In the genomic region with DNA sequence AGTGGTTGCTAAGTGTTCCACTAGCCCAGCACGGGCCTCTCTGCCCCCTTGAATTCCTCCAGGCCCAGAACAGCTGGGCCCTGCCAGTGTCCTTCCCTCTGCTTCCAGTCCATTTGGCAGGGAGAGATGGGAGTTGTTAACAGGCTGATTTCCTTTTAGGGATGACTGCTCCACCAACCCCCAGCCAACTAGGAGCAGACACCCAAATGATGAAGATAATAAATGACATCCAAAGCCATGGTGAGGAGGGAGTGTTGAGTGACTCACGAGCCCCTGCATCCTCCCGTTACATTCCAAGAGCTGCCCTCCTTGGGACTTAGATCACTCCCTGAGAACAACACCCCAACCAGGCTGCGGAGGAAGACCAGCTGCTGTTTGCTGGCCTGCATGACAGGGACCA, we compare ENCODE assay signal across 10 cellular contexts. TPM values are rescaled to one million over a fixed set of nuclear protein-coding genes. Genes with fewer than 3 reads are reported as not detected.
DNase-seq lines count a peak whose midpoint lies in the region; ATAC-seq and TF ChIP-seq lines count a peak whose summit lies in the region.
"Had no signal": no experiment of that assay in that cellular context is flagged by ENCODE, and none has a peak within 500 bp of the region (broad histone marks: within the 10 kb centered on the region; RNA-seq: fewer than 3 reads in every experiment).

No MANE protein-coding gene starts in this region.

- CTCF ChIA-PET in AG04450 (lab: Charles Lee): interaction anchor here (0.7 to 2.0 kb wide), 3 partner anchors 17 to 109 kb away, joined by 4 to 6 read pairs (median 5); no protein-coding TSS in a partner anchor

- H3K4me3 ChIP-seq in AG04450 (ENCODE audit: low read depth, low read length) (no peak overlapping the region), SJCRH30 (no peak overlapping the region), GM23338 (no peak overlapping the region)

- no peaks in the 10 kb centered on the region; the same call in 1 of the 2 replicates for H3K79me2 ChIP-seq in GM23338 (replicated peaks; ENCODE audit: insufficient read depth)

- H3K9me3 Mint-ChIP-seq in GM23338: peaks cover 31% of the 10 kb centered on the region

- no peaks in the 10 kb centered on the region; the same call in none of the 2 replicates for H3K9me3 ChIP-seq in AG04450 (ENCODE audit: control insufficient read depth, insufficient read depth, low read length)
- H3K9me3 ChIP-seq in SJCRH30 (replicated peaks): peaks cover 13% of the 10 kb centered on the region

- peaks cover 32% of the 10 kb centered on the region for H3K36me3 Mint-ChIP-seq in GM23338 (ENCODE audit: low read depth)

- H3K36me3 ChIP-seq in SJCRH30: peaks cover 13% of the 10 kb centered on the region
- H3K36me3 ChIP-seq in GM23338 (ENCODE audit: insufficient read depth): peaks cover 11% of the 10 kb centered on the region

- peak overlapping the region; percentile 87 for H3K27ac ChIP-seq in AG04450 (ENCODE audit: low read depth, low read length)
- no peak overlapping the region for H3K27ac ChIP-seq in SJCRH30
- no peak overlapping the region for H3K27ac ChIP-seq in GM23338 (ENCODE audit: low read depth)

- no peak for TF ChIP-seq CTCF in AG04450 (IDR thresholded peaks at IDR 0.05; ENCODE audit: low read depth, low read length)
- no peak for TF ChIP-seq CTCF in omental fat pad (IDR thresholded peaks at IDR 0.05)
- no peak for TF ChIP-seq CTCF in GM23338 (conservative IDR thresholded peaks at IDR 0.05; ENCODE audit: low read depth in 2 of 2)

- H3K4me3 Mint-ChIP-seq in GM23338: no peak overlapping the region
- H3K4me3 Mint-ChIP-seq: CD8-positive, alpha-beta memory T cell had no signal

- DNase-seq in AG04450 (ENCODE audit: low read depth, low spot score) (peak; percentile 98), SJCRH30 (peak; percentile 71 to 72), fibroblast of the conjunctiva (ENCODE audit: low read depth) (peak; percentile 71), omental fat pad (ENCODE audit: low spot score) (no peak), NAMALWA (ENCODE audit: low spot score) (no peak), ecto neural progenitor cell (ENCODE audit: low spot score) (no peak), GM23338 (ENCODE audit: low spot score) (no peak)
- no peak for DNase-seq in activated CD4-positive, alpha-beta T cell treated with anti-CD3 and anti-CD28 coated beads, Interleukin-2, amount 50 U/mL, for 4 hours
- DNase-seq: CD8-positive, alpha-beta memory T cell; NCI-H1092 treated with DMSO at 0.1 percent for 48 hours had no signal

- H3K4me1 Mint-ChIP-seq in GM23338: peaks cover 10% of the 10 kb centered on the region

- no peaks in the 10 kb centered on the region for H3K9me2 ChIP-seq in GM23338 (ENCODE audit: insufficient read depth)

- POLR2A ChIA-PET in AG04450 (lab: Yijun Ruan, JAX): interaction anchor here (0.5 to 3.1 kb wide), 10 partner anchors 14 to 421 kb away, joined by 3 to 24 read pairs (median 4); partner anchors contain the start of gene PARVA

- H3K27me3 Mint-ChIP-seq in GM23338 (ENCODE audit: insufficient read depth, low read depth, poor library complexity): peaks cover 2% of the 10 kb centered on the region

- no peak overlapping the region for H2AFZ ChIP-seq in GM23338

- no peaks in the 10 kb centered on the region for H4K20me1 ChIP-seq in GM23338 (replicated peaks; ENCODE audit: insufficient read depth)

- H3K27me3 ChIP-seq in AG04450 (ENCODE audit: control insufficient read depth, insufficient read depth, low read length): no peaks in the 10 kb centered on the region
- H3K27me3 ChIP-seq in SJCRH30: no peaks in the 10 kb centered on the region
- no peaks in the 10 kb centered on the region for H3K27me3 ChIP-seq in GM23338 (ENCODE audit: insufficient read depth)

- no peak overlapping the region for H3K27ac Mint-ChIP-seq in GM23338
- H3K27ac Mint-ChIP-seq: CD8-positive, alpha-beta memory T cell had no signal

- no peaks in the 10 kb centered on the region for H3F3A ChIP-seq in GM23338 (replicated peaks; ENCODE audit: low read depth)

- no peaks in the 10 kb centered on the region for H3K4me1 ChIP-seq in SJCRH30
- 0 out of 2 replicates have a peak, but pooled peaks cover 10% of the 10 kb centered on the region for H3K4me1 ChIP-seq in GM23338 (ENCODE audit: insufficient read depth)

- H3K4me2 ChIP-seq in GM23338: no peak overlapping the region

- ATAC-seq in omental fat pad (ENCODE audit: low FRiP score) (peak; percentile 90), GM23338 (no peak)

TF ChIP-seq in GM23338, 12 proteins besides CTCF, POLR2A, EP300 and RAD21 (continues in another document):
- TF ChIP-seq, protein P1, sequence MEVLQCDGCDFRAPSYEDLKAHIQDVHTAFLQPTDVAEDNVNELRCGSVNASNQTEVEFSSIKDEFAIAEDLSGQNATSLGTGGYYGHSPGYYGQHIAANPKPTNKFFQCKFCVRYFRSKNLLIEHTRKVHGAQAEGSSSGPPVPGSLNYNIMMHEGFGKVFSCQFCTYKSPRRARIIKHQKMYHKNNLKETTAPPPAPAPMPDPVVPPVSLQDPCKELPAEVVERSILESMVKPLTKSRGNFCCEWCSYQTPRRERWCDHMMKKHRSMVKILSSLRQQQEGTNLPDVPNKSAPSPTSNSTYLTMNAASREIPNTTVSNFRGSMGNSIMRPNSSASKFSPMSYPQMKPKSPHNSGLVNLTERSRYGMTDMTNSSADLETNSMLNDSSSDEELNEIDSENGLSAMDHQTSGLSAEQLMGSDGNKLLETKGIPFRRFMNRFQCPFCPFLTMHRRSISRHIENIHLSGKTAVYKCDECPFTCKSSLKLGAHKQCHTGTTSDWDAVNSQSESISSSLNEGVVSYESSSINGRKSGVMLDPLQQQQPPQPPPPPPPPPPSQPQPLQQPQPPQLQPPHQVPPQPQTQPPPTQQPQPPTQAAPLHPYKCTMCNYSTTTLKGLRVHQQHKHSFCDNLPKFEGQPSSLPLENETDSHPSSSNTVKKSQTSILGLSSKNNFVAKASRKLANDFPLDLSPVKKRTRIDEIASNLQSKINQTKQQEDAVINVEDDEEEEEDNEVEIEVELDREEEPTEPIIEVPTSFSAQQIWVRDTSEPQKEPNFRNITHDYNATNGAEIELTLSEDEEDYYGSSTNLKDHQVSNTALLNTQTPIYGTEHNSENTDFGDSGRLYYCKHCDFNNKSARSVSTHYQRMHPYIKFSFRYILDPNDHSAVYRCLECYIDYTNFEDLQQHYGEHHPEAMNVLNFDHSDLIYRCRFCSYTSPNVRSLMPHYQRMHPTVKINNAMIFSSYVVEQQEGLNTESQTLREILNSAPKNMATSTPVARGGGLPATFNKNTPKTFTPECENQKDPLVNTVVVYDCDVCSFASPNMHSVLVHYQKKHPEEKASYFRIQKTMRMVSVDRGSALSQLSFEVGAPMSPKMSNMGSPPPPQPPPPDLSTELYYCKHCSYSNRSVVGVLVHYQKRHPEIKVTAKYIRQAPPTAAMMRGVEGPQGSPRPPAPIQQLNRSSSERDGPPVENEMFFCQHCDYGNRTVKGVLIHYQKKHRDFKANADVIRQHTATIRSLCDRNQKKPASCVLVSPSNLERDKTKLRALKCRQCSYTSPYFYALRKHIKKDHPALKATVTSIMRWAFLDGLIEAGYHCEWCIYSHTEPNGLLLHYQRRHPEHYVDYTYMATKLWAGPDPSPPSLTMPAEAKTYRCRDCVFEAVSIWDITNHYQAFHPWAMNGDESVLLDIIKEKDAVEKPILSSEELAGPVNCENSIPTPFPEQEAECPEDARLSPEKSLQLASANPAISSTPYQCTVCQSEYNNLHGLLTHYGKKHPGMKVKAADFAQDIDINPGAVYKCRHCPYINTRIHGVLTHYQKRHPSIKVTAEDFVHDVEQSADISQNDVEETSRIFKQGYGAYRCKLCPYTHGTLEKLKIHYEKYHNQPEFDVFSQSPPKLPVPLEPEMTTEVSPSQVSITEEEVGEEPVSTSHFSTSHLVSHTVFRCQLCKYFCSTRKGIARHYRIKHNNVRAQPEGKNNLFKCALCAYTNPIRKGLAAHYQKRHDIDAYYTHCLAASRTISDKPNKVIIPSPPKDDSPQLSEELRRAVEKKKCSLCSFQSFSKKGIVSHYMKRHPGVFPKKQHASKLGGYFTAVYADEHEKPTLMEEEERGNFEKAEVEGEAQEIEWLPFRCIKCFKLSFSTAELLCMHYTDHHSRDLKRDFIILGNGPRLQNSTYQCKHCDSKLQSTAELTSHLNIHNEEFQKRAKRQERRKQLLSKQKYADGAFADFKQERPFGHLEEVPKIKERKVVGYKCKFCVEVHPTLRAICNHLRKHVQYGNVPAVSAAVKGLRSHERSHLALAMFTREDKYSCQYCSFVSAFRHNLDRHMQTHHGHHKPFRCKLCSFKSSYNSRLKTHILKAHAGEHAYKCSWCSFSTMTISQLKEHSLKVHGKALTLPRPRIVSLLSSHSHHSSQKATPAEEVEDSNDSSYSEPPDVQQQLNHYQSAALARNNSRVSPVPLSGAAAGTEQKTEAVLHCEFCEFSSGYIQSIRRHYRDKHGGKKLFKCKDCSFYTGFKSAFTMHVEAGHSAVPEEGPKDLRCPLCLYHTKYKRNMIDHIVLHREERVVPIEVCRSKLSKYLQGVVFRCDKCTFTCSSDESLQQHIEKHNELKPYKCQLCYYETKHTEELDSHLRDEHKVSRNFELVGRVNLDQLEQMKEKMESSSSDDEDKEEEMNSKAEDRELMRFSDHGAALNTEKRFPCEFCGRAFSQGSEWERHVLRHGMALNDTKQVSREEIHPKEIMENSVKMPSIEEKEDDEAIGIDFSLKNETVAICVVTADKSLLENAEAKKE (CRISPR knock-in tag; IDR thresholded peaks at IDR 0.05): no peak
- no peak for TF ChIP-seq EZH2 (IDR thresholded peaks at IDR 0.05; ENCODE audit: low read depth, unreplicated experiment)
- no peak for TF ChIP-seq JUNB (IDR thresholded peaks at IDR 0.05; ENCODE audit: unreplicated experiment)
- TF ChIP-seq STAT1 (IDR thresholded peaks at IDR 0.05; ENCODE audit: unreplicated experiment): no peak

RNA-seq across cellular contexts. Expression of gene PARVA, which starts 20.6 kb away (rescaled TPM):
- polyA plus RNA-seq in AG04450 (2011; rRNA removed) (134 and 142 TPM in 2 replicates), GM23338 (2016; fragmentation: Nextera tagmentation; extraction: Ambion mirVana) (5.1 and 5.8 TPM in 2 replicates)
- 127 and 138 TPM in 2 replicates for polyA minus RNA-seq in AG04450 (2011; rRNA and poly(A)+ RNA removed)
- 43.9 and 45.0 TPM in 2 replicates for total RNA-seq in SJCRH30 (2014; rRNA removed; shearing (Covaris generic))
- total RNA-seq in omental fat pad: 100 to 1,000 TPM in 1 of 4 donors, 10 to 100 TPM in 3; 64.0 to 164 (median 93.5) TPM
- total RNA-seq in GM23338 (2014; rRNA removed; shearing (Covaris generic)): 6.9 and 7.6 TPM in 2 replicates

Comparison
In these comparisons a context has a peak if more than half of its experiments do, and no peak if none do; other contexts are left out.
1. DNase-seq: peak in AG04450 (single experiment), SJCRH30 (2 of 2) and fibroblast of the conjunctiva (single experiment); none in omental fat pad (single experiment), activated CD4-positive, alpha-beta T cell treated with anti-CD3 and anti-CD28 coated beads, Interleukin-2, amount 50 U/mL, for 4 hours (0 of 2), NAMALWA (single experiment), ecto neural progenitor cell (single experiment) and GM23338 (single experiment).